ENCODE assay signal across 8 cellular contexts in genomic region chr7:16644624-16644986, GRCh38. TPM values are rescaled to one million over a fixed set of nuclear protein-coding genes. Genes with fewer than 3 reads are reported as not detected.
DNase-seq lines count a peak whose midpoint lies in the region; ATAC-seq and TF ChIP-seq lines count a peak whose summit lies in the region.

No MANE protein-coding gene starts in this region.

- intact Hi-C loops in ovary (cut with DNase I): no loop called here
- intact Hi-C loops in vagina (cut with DNase I): no loop called here

- peak; percentile 6 for ATAC-seq in foreskin keratinocyte
- no peak for ATAC-seq in GM21786 (IDR thresholded peaks at IDR 0.05; ENCODE audit: unreplicated experiment)

- H3K36me3 ChIP-seq in ovary: no peaks in the 10 kb centered on the region
- H3K36me3 ChIP-seq in vagina: no peaks in the 10 kb centered on the region

- 0 to 1% (median 0%) methylated on average over 22 of the region's 22 CpGs for WGBS in ovary, 3 donors

- peak; percentile 39 for DNase-seq in DMS79 treated with DMSO at 0.1 percent for 48 hours (lab: John Stamatoyannopoulos, UW)
- DNase-seq in DMS79 (lab: John Stamatoyannopoulos, UW): no peak
- peak; percentile 75 for DNase-seq in RPMI7951 (ENCODE audit: low read depth)
- DNase-seq in activated effector memory CD4-positive, alpha-beta T cell treated with anti-CD3 and anti-CD28 coated beads, Interleukin-2, amount 50 U/mL, for 16 hours: peak; percentile 87
- peak in 1 of 2 donors; percentile 34 for DNase-seq in foreskin keratinocyte
- DNase-seq in ovary: peak in 4 of 5 donors; percentile 50 to 67 (median 60)
- DNase-seq in vagina (ENCODE audit: extremely low spot score in 2 of 2): peak in 1 of 2 donors; percentile 89

- no peak for TF ChIP-seq CTCF in foreskin keratinocyte (conservative IDR thresholded peaks at IDR 0.05)
- no peak for TF ChIP-seq CTCF in ovary (IDR thresholded peaks at IDR 0.05)
- TF ChIP-seq CTCF in vagina (IDR thresholded peaks at IDR 0.05): no peak

- peak overlapping the region; percentile 88 for H3K4me3 ChIP-seq in ovary
- H3K4me3 ChIP-seq in vagina: peak overlapping the region; percentile 71 to 95

- no peak for TF ChIP-seq POLR2A in ovary (IDR thresholded peaks at IDR 0.05)
- TF ChIP-seq POLR2A in vagina (IDR thresholded peaks at IDR 0.05): no peak

- H3K4me1 ChIP-seq in foreskin keratinocyte (peaks cover 19% of the 10 kb centered on the region), ovary (ENCODE audit: insufficient read depth) (peaks cover 2% of the 10 kb centered on the region), vagina (peaks cover 61% of the 10 kb centered on the region)

- H3K27me3 ChIP-seq in foreskin keratinocyte (no peaks in the 10 kb centered on the region), ovary (no peaks in the 10 kb centered on the region), vagina (no peaks in the 10 kb centered on the region)

- no peaks in the 10 kb centered on the region for H3K9me3 ChIP-seq in ovary
- H3K9me3 ChIP-seq in vagina: no peaks in the 10 kb centered on the region

- peak overlapping the region; percentile 35 for H3K27ac ChIP-seq in foreskin keratinocyte
- peak overlapping the region; percentile 77 to 92 for H3K27ac ChIP-seq in ovary
- peak overlapping the region; percentile 93 for H3K27ac ChIP-seq in vagina

- no peak for TF ChIP-seq EP300 in ovary (IDR thresholded peaks at IDR 0.05)

RNA-seq across cellular contexts. Expression of gene ANKMY2, which starts 0.9 kb away (rescaled TPM):
- 34.0 and 43.1 TPM in 2 replicates for total RNA-seq in RPMI7951 (2014; rRNA removed; shearing (Covaris generic))
- total RNA-seq in foreskin keratinocyte (10.1 and 10.2 TPM in 2 replicates), ovary (10 to 100 TPM in 6 of 7 donors, 1 to 10 TPM in 1; 9.9 to 26.2 (median 21.7) TPM), vagina (13.8 TPM)
- polyA plus RNA-seq in foreskin keratinocyte (5.3 and 5.4 TPM in 2 replicates), ovary (10 to 100 TPM; 14.7 to 26.5 TPM)

RNA-seq across cellular contexts. Expression of gene BZW2, which starts 1.4 kb away (rescaled TPM):
- 194 and 220 TPM in 2 replicates for total RNA-seq in RPMI7951 (2014; rRNA removed; shearing (Covaris generic))
- 67.4 and 72.8 TPM in 2 replicates for total RNA-seq in foreskin keratinocyte
- polyA plus RNA-seq in foreskin keratinocyte: 53.1 and 66.9 TPM in 2 replicates
- 10 to 100 TPM; 17.2 to 41.0 (median 22.5) TPM for total RNA-seq in ovary
- polyA plus RNA-seq in ovary: 10 to 100 TPM; 18.6 to 23.2 TPM
- 61.4 TPM for total RNA-seq in vagina

Comparison
In these comparisons a context has a peak if more than half of its experiments do, and no peak if none do; other contexts are left out.
1. H3K27ac ChIP-seq: peak in every context shown above with its lines; median percentile 93 in vagina; 84 in ovary; 35 in foreskin keratinocyte.